Comparison of ENCODE assay signal across 26 cellular contexts in genomic region chr5:140540227-140540626, GRCh38. TPM values are rescaled to one million over a fixed set of nuclear protein-coding genes. Genes with fewer than 3 reads are reported as not detected.
"Had no signal": no experiment of that assay in that cellular context is flagged by ENCODE, and none has a peak within 500 bp of the region (broad histone marks: within the 10 kb centered on the region; RNA-seq: fewer than 3 reads in every experiment).

No MANE protein-coding gene starts in this region.

- H3K27ac Mint-ChIP-seq: memory B cell; natural killer cell treated with Interleukin-12 subunit alpha and Interleukin-12 subunit beta and Interleukin-15 and Interleukin-18, amount 100 ng/mL, for 72 hours; stimulated activated naive B cell treated with anti-CD40 and anti-IgM and Interleukin-4, amounts not matched to agents 10 μg/mL and 1 μg/mL and 100 μg/mL, for 72 hours had no signal

- H3K27me3 ChIP-seq: hepatocyte, pancreas, spleen, stomach, testis, thyroid gland, upper lobe of right lung had no signal

- H3K79me2 ChIP-seq: hepatocyte had no signal

- ATAC-seq: mucosa of descending colon; naive thymus-derived CD4-positive, alpha-beta T cell; natural killer cell treated with Interleukin-12 subunit alpha and Interleukin-12 subunit beta and Interleukin-15 and Interleukin-18, amount 100 ng/mL, for 72 hours; pancreas; right cardiac atrium; sciatic nerve; stimulated activated naive B cell treated with anti-CD40 and anti-IgM and Interleukin-4, amounts not matched to agents 10 μg/mL and 1 μg/mL and 100 μg/mL, for 72 hours; stimulated activated naive CD8-positive, alpha-beta T cell treated with anti-CD3 and anti-CD28 coated beads, Interleukin-15, Interleukin-2, amounts not matched to agents 100 U/mL and 50 U/mL, for 24 hours; upper lobe of right lung had no signal

- H3K4me1 Mint-ChIP-seq: memory B cell had no signal

- H2AFZ ChIP-seq: hepatocyte had no signal

- H3K4me3 Mint-ChIP-seq: memory B cell; naive thymus-derived CD4-positive, alpha-beta T cell; natural killer cell treated with Interleukin-12 subunit alpha and Interleukin-12 subunit beta and Interleukin-15 and Interleukin-18, amount 100 ng/mL, for 72 hours; stimulated activated naive B cell treated with anti-CD40 and anti-IgM and Interleukin-4, amounts not matched to agents 10 μg/mL and 1 μg/mL and 100 μg/mL, for 72 hours had no signal

- H3K9me3 ChIP-seq: left ventricle myocardium inferior, mucosa of descending colon, pancreas, prostate gland, spleen, stomach, testis, thyroid gland, upper lobe of right lung had no signal

- H3K4me1 ChIP-seq: pancreas, prostate gland, spleen, stomach, testis, thyroid gland, upper lobe of right lung had no signal

- H3K4me3 ChIP-seq: hepatocyte, left ventricle myocardium inferior, lung, mucosa of descending colon, pancreas, prostate gland, spleen, stomach, testis, thyroid gland, upper lobe of right lung had no signal

- H3K27ac ChIP-seq: hepatocyte, pancreas, prostate gland, stomach, testis, thyroid gland, upper lobe of right lung had no signal

- H3K4me2 ChIP-seq: hepatocyte had no signal

- DNase-seq: islet precursor cell; left ventricle myocardium inferior; midbrain; mucosa of descending colon; naive thymus-derived CD4-positive, alpha-beta T cell; pancreas; posterior cingulate gyrus; retina; right cardiac atrium; small intestine; spleen; stimulated activated CD4-positive, alpha-beta T cell treated with anti-CD3 and anti-CD28 coated beads, Interleukin-4, amount 100 ng/mL, for 24 hours; stimulated activated naive B cell treated with anti-CD40 and anti-IgM and Interleukin-4, amounts not matched to agents 10 μg/mL and 1 μg/mL and 100 μg/mL, for 72 hours; stimulated activated naive CD8-positive, alpha-beta T cell treated with anti-CD3 and anti-CD28 coated beads, Interleukin-15, Interleukin-2, amounts not matched to agents 100 U/mL and 50 U/mL, for 24 hours; stomach; testis; thyroid gland; trophoblast cell; upper lobe of right lung had no signal

- H3K9me3 Mint-ChIP-seq: memory B cell; naive thymus-derived CD4-positive, alpha-beta T cell; natural killer cell treated with Interleukin-12 subunit alpha and Interleukin-12 subunit beta and Interleukin-15 and Interleukin-18, amount 100 ng/mL, for 72 hours; stimulated activated naive B cell treated with anti-CD40 and anti-IgM and Interleukin-4, amounts not matched to agents 10 μg/mL and 1 μg/mL and 100 μg/mL, for 72 hours had no signal

- H3K27me3 Mint-ChIP-seq: memory B cell; naive thymus-derived CD4-positive, alpha-beta T cell; natural killer cell treated with Interleukin-12 subunit alpha and Interleukin-12 subunit beta and Interleukin-15 and Interleukin-18, amount 100 ng/mL, for 72 hours; stimulated activated naive B cell treated with anti-CD40 and anti-IgM and Interleukin-4, amounts not matched to agents 10 μg/mL and 1 μg/mL and 100 μg/mL, for 72 hours had no signal

RNA-seq across cellular contexts. Expression of gene EIF4EBP3, which starts 7.2 kb away (rescaled TPM):
- total RNA-seq: myocyte had no signal
